Comparison of ENCODE assay signal across 1 cellular context in genomic region chr19:39032164-39032918, GRCh38.
TF ChIP-seq lines count a peak whose summit lies in the region.

Gene FBXO27, minus strand, starts transcription at chr19:39032549. Its CDS starts 322 bp downstream, at chr19:39032227.

TF ChIP-seq in GM12878, 131 proteins besides CTCF, POLR2A, EP300 and RAD21 (continued from another document):
- TF ChIP-seq ZBTB4 (CRISPR knock-in tag; IDR thresholded peaks at IDR 0.05) (no peak), ATF7 (IDR thresholded peaks at IDR 0.05; ENCODE audit: low read depth) (no peak), EZH2 (IDR thresholded peaks at IDR 0.05; ENCODE audit: borderline replicate concordance, control insufficient read depth, low read depth, low read length) (no peak), SUZ12 (IDR thresholded peaks at IDR 0.05; ENCODE audit: unreplicated experiment) (peak; percentile 4), ZSCAN29 (IDR thresholded peaks at IDR 0.05) (no peak), ESRRA (IDR thresholded peaks at IDR 0.05; ENCODE audit: low read length) (no peak), IKZF2 (IDR thresholded peaks at IDR 0.05) (peak in 1 of 2 experiments; percentile 14; a peak in 1 of 4 replicates), IRF4 (IDR thresholded peaks at IDR 0.05; ENCODE audit: low read depth, low read length) (no peak), NR2F1 (conservative IDR thresholded peaks at IDR 0.05) (0 out of 2 replicates have a peak, but pooled peaks have one; percentile 7), ATF3 (IDR thresholded peaks at IDR 0.05; ENCODE audit: borderline replicate concordance, extremely low read depth, low read depth, low read length) (no peak), PKNOX1 (IDR thresholded peaks at IDR 0.05) (no peak), RELA (IDR thresholded peaks at IDR 0.05; ENCODE audit: borderline replicate concordance, partially characterized antibody) (no peak), SMAD1 (IDR thresholded peaks at IDR 0.05; ENCODE audit: low read depth, partially characterized antibody) (no peak), GATAD2B (conservative IDR thresholded peaks at IDR 0.05; ENCODE audit: low read depth) (0 out of 2 replicates have a peak, but pooled peaks have one; percentile 75), NR2C1 (IDR thresholded peaks at IDR 0.05) (no peak), CHD2 (IDR thresholded peaks at IDR 0.05; ENCODE audit: borderline replicate concordance, low read depth, low read length) (no peak), HDAC6 (IDR thresholded peaks at IDR 0.05; ENCODE audit: unreplicated experiment) (no peak), ZNF217 (IDR thresholded peaks at IDR 0.05) (no peak), SIX5 (IDR thresholded peaks at IDR 0.05; ENCODE audit: low read depth, low read length, severe bottlenecking) (no peak), MTA2 (IDR thresholded peaks at IDR 0.05; ENCODE audit: low read depth) (0 out of 2 replicates have a peak, but pooled peaks have one; percentile 9), BMI1 (IDR thresholded peaks at IDR 0.05; ENCODE audit: borderline replicate concordance) (no peak)
